In the genomic region with DNA sequence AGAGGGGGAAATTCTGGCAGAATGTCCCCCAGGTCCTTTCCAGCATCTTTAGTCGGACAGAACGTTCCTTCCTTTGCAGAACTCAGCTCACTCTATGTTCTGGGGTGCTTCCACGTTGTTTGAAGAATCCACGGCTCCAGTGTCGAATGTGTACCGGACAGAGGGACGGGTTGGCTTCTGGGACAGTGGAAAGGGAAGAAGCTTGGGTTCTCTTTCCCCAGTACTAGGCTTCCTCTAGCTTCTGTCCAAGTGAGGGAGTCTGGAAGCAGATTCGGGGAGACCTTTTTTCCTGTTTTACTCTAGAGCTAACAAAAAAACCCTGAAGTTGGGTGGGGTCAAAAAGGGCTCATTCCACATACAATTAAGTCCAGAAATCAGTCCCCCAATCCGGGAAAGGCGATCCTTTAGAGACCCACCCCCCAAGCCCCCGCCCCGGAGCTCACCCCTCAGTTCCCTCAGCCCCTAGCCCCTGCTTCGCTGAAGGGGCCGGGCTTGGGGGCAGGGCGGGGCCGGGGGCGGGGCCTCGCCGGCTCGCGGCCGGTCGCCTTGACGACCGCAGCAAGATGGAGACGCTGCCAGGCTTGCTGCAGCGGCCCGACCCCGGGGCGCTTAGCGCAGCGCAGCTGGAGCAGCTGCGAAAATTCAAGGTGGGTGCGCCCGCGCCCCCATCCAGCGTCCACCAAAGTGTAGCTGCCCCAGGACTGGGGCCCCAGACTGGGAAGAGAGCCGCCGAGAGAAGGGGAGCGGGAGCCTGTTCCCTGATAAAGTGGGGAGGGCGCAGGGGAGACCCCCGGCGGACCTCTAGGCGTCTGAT, we compare ENCODE assay signal across 8 cellular contexts. TPM values are rescaled to one million over a fixed set of nuclear protein-coding genes. Genes with fewer than 3 reads are reported as not detected.
DNase-seq lines count a peak whose midpoint lies in the region; ATAC-seq and TF ChIP-seq lines count a peak whose summit lies in the region.

A gene with protein sequence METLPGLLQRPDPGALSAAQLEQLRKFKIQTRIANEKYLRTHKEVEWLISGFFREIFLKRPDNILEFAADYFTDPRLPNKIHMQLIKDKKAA (plus strand): TSS at position 549 of the 814 bp plus-strand sequence. CDS start 15 bp downstream, at position 564.

- no peaks in the 10 kb centered on the region for H3K9me3 Mint-ChIP-seq in CD8-positive, alpha-beta T cell

- peaks cover 3% of the 10 kb centered on the region for H3F3A ChIP-seq in smooth muscle cell (ENCODE audit: low read depth)

- ATAC-seq in CD8-positive, alpha-beta T cell = peak; percentile 88
- peak; percentile 64 for ATAC-seq in GM21825 (IDR thresholded peaks at IDR 0.05; ENCODE audit: unreplicated experiment)
- peak; percentile 85 for ATAC-seq in Panc1
- no peak for ATAC-seq in GM18858 (IDR thresholded peaks at IDR 0.05; ENCODE audit: unreplicated experiment)
- ATAC-seq in HG03095 (IDR thresholded peaks at IDR 0.05; ENCODE audit: unreplicated experiment) = no peak

- H2AFZ ChIP-seq in smooth muscle cell (ENCODE audit: low read depth) = peak within 1 kb of the TSS; percentile 43

- no TSS peak for BruUV-seq in Panc1 (replicated peaks; lab: Mats Ljungman, UMichigan)

- peaks cover 19% of the 10 kb centered on the region for H3K4me1 ChIP-seq in CD8-positive, alpha-beta T cell (ENCODE audit: insufficient read depth, low read length)
- H3K4me1 ChIP-seq in Panc1 (ENCODE audit: control insufficient read depth, insufficient read depth, low read length) (peaks cover 7% of the 10 kb centered on the region), adipocyte (ENCODE audit: control insufficient read depth, insufficient read depth, low read length) (peaks cover 19% of the 10 kb centered on the region), iPS-18a (ENCODE audit: control insufficient read depth, low read depth, low read length) (peaks cover 17% of the 10 kb centered on the region), smooth muscle cell (ENCODE audit: low read depth) (peaks cover 17% of the 10 kb centered on the region)

- peak within 1 kb of the TSS; percentile 90 for H3K4me2 ChIP-seq in smooth muscle cell

- H4K20me1 ChIP-seq in smooth muscle cell (ENCODE audit: low read depth) = no peaks in the 10 kb centered on the region

- no peak for TF ChIP-seq CTCF in CD8-positive, alpha-beta T cell (IDR thresholded peaks at IDR 0.05)
- TF ChIP-seq CTCF in Panc1 (IDR thresholded peaks at IDR 0.05) (no peak), smooth muscle cell (IDR thresholded peaks at IDR 0.05; ENCODE audit: borderline replicate concordance, insufficient read depth, poor library complexity, severe bottlenecking) (no peak)

- POLR2A ChIA-PET in CD8-positive, alpha-beta T cell (lab: Charles Lee) = interaction anchor here (1.7 kb wide), 1 partner anchor 42 kb away, joined by 4 read pairs; a partner anchor contains a TSS
- POLR2A ChIA-PET in Panc1 (lab: Charles Lee) = interaction anchor here (0.6 to 1.2 kb wide), 4 partner anchors 22 to 423 kb away, joined by 3 to 21 read pairs (median 4); no protein-coding TSS in a partner anchor

- intact Hi-C loops in CD8-positive, alpha-beta T cell (cut with DNase I, micrococcal nuclease) = no loop called here
- intact Hi-C loops in Panc1 (cut with micrococcal nuclease; ENCODE audit: unreplicated experiment) = no loop called here

- H3K4me1 Mint-ChIP-seq in CD8-positive, alpha-beta T cell (ENCODE audit: low read depth) = peaks cover 32% of the 10 kb centered on the region

- H3K27ac Mint-ChIP-seq in CD8-positive, alpha-beta T cell = no peak within 1 kb of the TSS

- H3K27me3 Mint-ChIP-seq in CD8-positive, alpha-beta T cell (ENCODE audit: low read depth) = peaks cover 52% of the 10 kb centered on the region

- in situ Hi-C loops in Panc1 (cut with HindIII; ENCODE audit: low pct_unique_long_range_greater_than_20kb, low sequenced_read_pairs) = no loop called here

- CTCF ChIA-PET in CD8-positive, alpha-beta T cell (lab: Charles Lee) = interaction anchor here (0.9 to 1.1 kb wide), 2 partner anchors 13 to 127 kb away, joined by 3 read pairs; no protein-coding TSS in a partner anchor
- CTCF ChIA-PET in Panc1 (lab: Charles Lee) = interaction anchor here (0.8 kb wide), 1 partner anchor 127 kb away, joined by 3 read pairs; no protein-coding TSS in a partner anchor

- H3K27me3 ChIP-seq in CD8-positive, alpha-beta T cell (ENCODE audit: insufficient read depth, low read length) = peaks cover 2% of the 10 kb centered on the region
- H3K27me3 ChIP-seq in Panc1 (ENCODE audit: control insufficient read depth, insufficient read depth, low read length) (peaks cover 10% of the 10 kb centered on the region), adipocyte (replicated peaks; ENCODE audit: control insufficient read depth, insufficient read depth, low read length) (peaks cover 51% of the 10 kb centered on the region), iPS-18a (ENCODE audit: control insufficient read depth, insufficient read depth, low read length) (peaks cover 66% of the 10 kb centered on the region), smooth muscle cell (ENCODE audit: low read depth) (peaks cover 76% of the 10 kb centered on the region)

- 20% methylated on average over 27 of the region's 44 CpGs for WGBS in smooth muscle cell (ENCODE audit: low lambda C conversion rate)

- H3K9me3 ChIP-seq in CD8-positive, alpha-beta T cell (ENCODE audit: low read length) = no peaks in the 10 kb centered on the region
- no peaks in the 10 kb centered on the region for H3K9me3 ChIP-seq in Panc1 (ENCODE audit: control insufficient read depth, insufficient read depth, low read depth, low read length)
- no peaks in the 10 kb centered on the region for H3K9me3 ChIP-seq in adipocyte (ENCODE audit: control insufficient read depth, low read length)
- no peaks in the 10 kb centered on the region for H3K9me3 ChIP-seq in iPS-18a (ENCODE audit: control insufficient read depth, low read depth, low read length)
- H3K9me3 ChIP-seq in smooth muscle cell (replicated peaks; ENCODE audit: low read depth) = no peaks in the 10 kb centered on the region

- H3K36me3 ChIP-seq in CD8-positive, alpha-beta T cell (ENCODE audit: insufficient read depth, low read length) = no peaks in the 10 kb centered on the region
- no peaks in the 10 kb centered on the region for H3K36me3 ChIP-seq in Panc1 (ENCODE audit: control insufficient read depth, insufficient read depth, low read length)
- H3K36me3 ChIP-seq in adipocyte (ENCODE audit: control insufficient read depth, insufficient read depth, low read length, severe bottlenecking) = no peaks in the 10 kb centered on the region
- no peaks in the 10 kb centered on the region for H3K36me3 ChIP-seq in iPS-18a (ENCODE audit: control insufficient read depth, low read depth, low read length)
- H3K36me3 ChIP-seq in smooth muscle cell (ENCODE audit: low read depth) = no peaks in the 10 kb centered on the region

- H3K4me3 ChIP-seq in CD8-positive, alpha-beta T cell (ENCODE audit: low read depth, low read length) = peak within 1 kb of the TSS; percentile 67
- peak within 1 kb of the TSS; percentile 47 to 61 for H3K4me3 ChIP-seq in Panc1 (ENCODE audit: low read depth in 2 of 2, low read length in 2 of 2)
- peak within 1 kb of the TSS; percentile 75 for H3K4me3 ChIP-seq in adipocyte (ENCODE audit: low read length)
- peak within 1 kb of the TSS; percentile 64 for H3K4me3 ChIP-seq in iPS-18a (ENCODE audit: low read length)
- peak within 1 kb of the TSS; percentile 51 for H3K4me3 ChIP-seq in smooth muscle cell

- no peaks in the 10 kb centered on the region for H3K79me2 ChIP-seq in smooth muscle cell (ENCODE audit: low read depth)

- H3K9ac ChIP-seq in adipocyte (ENCODE audit: low read length) (peak within 1 kb of the TSS; percentile 30), iPS-18a (ENCODE audit: low read length) (no peak within 1 kb of the TSS), smooth muscle cell (ENCODE audit: low read depth) (no peak within 1 kb of the TSS)

- H3K27ac ChIP-seq in CD8-positive, alpha-beta T cell (ENCODE audit: low read depth, low read length) = no peak within 1 kb of the TSS
- peak within 1 kb of the TSS; percentile 65 for H3K27ac ChIP-seq in Panc1 (ENCODE audit: low read length)
- no peak within 1 kb of the TSS for H3K27ac ChIP-seq in iPS-18a (ENCODE audit: low read length)
- H3K27ac ChIP-seq in smooth muscle cell (ENCODE audit: low read depth) = no peak within 1 kb of the TSS

- H3K36me3 Mint-ChIP-seq in CD8-positive, alpha-beta T cell = no peaks in the 10 kb centered on the region

- DNase-seq in CD8-positive, alpha-beta T cell = peak; percentile 16 to 61 (median 22)
- DNase-seq in Panc1 (ENCODE audit: low read depth, low spot score) (no peak), adipocyte (ENCODE audit: low read depth) (peak; percentile 45), smooth muscle cell (lab: John Stamatoyannopoulos, UW; ENCODE audit: unreplicated experiment) (no peak)

- peak within 1 kb of the TSS; percentile 75 for H3K4me3 Mint-ChIP-seq in CD8-positive, alpha-beta T cell

RNA-seq across cellular contexts. Expression of the gene that starts here (rescaled TPM):
- not detected for total RNA-seq in CD8-positive, alpha-beta T cell
- not detected for total RNA-seq in Panc1 (2021; ENCODE audit: unreplicated experiment)
- polyA plus RNA-seq in Panc1 (2012; ENCODE audit: insufficient read length) = not detected
- not detected in 2 replicates for total RNA-seq in smooth muscle cell
- polyA plus RNA-seq in smooth muscle cell = not detected in 2 replicates

Comparison
In these comparisons a context has a peak if more than half of its experiments do, and no peak if none do; other contexts are left out.
1. Peak in DNase-seq, ATAC-seq and H3K4me3 ChIP-seq in CD8-positive, alpha-beta T cell; RNA of the gene not detected or under 1 TPM.
2. Peak in ATAC-seq, H3K4me3 ChIP-seq and H3K27ac ChIP-seq in Panc1; RNA of the gene not detected or under 1 TPM.